Comparison of ENCODE assay signal across 2 cellular contexts in the genomic region with DNA sequence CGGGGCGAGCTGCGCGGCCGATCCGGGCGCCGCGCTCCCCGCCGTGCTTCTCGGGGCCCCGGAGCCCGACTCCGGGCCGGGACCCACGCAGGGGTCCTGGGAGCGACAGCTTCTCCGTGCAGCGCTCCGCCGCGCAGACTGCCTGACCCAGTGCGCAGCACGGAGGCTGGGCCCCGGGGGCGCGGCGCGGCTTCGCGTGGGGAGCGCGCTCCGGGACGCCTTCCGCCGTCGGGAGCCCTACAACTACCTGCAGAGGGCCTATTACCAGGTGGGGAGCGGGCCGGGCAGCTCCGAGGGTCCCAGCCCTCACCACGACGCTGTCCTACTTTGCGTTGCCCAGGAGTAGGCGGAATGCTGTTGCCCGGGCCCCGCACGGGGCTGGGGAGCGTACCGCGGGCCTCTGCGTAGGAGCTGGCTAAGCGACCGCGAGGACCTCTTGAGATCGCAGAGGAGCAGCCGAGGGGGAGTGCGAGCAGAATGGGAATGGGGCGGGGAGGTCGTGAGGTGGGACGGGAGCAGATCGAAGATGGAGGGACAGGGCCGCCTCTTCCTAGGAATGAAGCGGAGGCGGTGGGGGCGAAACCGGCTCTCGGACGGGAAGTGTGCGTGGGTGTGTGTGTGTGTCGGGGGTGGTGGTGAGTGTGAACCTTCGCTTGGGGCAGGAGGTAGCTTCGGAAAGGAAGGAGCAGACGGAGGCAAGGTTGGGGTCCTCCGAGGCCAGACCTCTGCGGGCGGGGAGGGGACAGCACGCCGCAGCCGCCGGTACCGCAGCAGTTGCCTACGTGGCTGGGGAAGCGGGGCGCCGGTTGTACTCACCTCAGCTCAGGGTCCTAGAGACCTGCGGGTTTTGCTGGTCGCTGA.
TF ChIP-seq lines count a peak whose summit lies in the region.

No MANE protein-coding gene starts in this region.

TF ChIP-seq in SK-N-SH treated with all-trans-retinoic acid at 6 μM for 48 hours, 23 proteins besides CTCF, POLR2A, EP300 and RAD21:
- TF ChIP-seq BACH2 (CRISPR knock-in tag; IDR thresholded peaks at IDR 0.05; ENCODE audit: borderline replicate concordance) (no peak), GLIS3 (CRISPR knock-in tag; IDR thresholded peaks at IDR 0.05) (no peak), ESRRG (CRISPR knock-in tag; IDR thresholded peaks at IDR 0.05) (no peak), OSR1 (CRISPR knock-in tag; IDR thresholded peaks at IDR 0.05) (no peak), ZNF8 (CRISPR knock-in tag; IDR thresholded peaks at IDR 0.05) (no peak), CSDC2 (CRISPR knock-in tag; IDR thresholded peaks at IDR 0.05) (no peak), ZNF70 (CRISPR knock-in tag; IDR thresholded peaks at IDR 0.05) (no peak), RARB (CRISPR knock-in tag; IDR thresholded peaks at IDR 0.05) (no peak), ZFP3 (CRISPR knock-in tag; IDR thresholded peaks at IDR 0.05) (no peak), SNAI2 (CRISPR knock-in tag; IDR thresholded peaks at IDR 0.05) (no peak)
- TF ChIP-seq, protein P1, sequence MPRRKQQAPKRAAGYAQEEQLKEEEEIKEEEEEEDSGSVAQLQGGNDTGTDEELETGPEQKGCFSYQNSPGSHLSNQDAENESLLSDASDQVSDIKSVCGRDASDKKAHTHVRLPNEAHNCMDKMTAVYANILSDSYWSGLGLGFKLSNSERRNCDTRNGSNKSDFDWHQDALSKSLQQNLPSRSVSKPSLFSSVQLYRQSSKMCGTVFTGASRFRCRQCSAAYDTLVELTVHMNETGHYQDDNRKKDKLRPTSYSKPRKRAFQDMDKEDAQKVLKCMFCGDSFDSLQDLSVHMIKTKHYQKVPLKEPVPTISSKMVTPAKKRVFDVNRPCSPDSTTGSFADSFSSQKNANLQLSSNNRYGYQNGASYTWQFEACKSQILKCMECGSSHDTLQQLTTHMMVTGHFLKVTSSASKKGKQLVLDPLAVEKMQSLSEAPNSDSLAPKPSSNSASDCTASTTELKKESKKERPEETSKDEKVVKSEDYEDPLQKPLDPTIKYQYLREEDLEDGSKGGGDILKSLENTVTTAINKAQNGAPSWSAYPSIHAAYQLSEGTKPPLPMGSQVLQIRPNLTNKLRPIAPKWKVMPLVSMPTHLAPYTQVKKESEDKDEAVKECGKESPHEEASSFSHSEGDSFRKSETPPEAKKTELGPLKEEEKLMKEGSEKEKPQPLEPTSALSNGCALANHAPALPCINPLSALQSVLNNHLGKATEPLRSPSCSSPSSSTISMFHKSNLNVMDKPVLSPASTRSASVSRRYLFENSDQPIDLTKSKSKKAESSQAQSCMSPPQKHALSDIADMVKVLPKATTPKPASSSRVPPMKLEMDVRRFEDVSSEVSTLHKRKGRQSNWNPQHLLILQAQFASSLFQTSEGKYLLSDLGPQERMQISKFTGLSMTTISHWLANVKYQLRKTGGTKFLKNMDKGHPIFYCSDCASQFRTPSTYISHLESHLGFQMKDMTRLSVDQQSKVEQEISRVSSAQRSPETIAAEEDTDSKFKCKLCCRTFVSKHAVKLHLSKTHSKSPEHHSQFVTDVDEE (CRISPR knock-in tag; IDR thresholded peaks at IDR 0.05) = no peak
- TF ChIP-seq, protein P2, sequence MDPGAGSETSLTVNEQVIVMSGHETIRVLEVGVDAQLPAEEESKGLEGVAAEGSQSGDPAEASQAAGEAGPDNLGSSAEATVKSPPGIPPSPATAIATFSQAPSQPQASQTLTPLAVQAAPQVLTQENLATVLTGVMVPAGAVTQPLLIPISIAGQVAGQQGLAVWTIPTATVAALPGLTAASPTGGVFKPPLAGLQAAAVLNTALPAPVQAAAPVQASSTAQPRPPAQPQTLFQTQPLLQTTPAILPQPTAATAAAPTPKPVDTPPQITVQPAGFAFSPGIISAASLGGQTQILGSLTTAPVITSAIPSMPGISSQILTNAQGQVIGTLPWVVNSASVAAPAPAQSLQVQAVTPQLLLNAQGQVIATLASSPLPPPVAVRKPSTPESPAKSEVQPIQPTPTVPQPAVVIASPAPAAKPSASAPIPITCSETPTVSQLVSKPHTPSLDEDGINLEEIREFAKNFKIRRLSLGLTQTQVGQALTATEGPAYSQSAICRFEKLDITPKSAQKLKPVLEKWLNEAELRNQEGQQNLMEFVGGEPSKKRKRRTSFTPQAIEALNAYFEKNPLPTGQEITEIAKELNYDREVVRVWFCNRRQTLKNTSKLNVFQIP (CRISPR knock-in tag; IDR thresholded peaks at IDR 0.05; ENCODE audit: borderline replicate concordance, low read depth) = no peak
- TF ChIP-seq, protein P3, sequence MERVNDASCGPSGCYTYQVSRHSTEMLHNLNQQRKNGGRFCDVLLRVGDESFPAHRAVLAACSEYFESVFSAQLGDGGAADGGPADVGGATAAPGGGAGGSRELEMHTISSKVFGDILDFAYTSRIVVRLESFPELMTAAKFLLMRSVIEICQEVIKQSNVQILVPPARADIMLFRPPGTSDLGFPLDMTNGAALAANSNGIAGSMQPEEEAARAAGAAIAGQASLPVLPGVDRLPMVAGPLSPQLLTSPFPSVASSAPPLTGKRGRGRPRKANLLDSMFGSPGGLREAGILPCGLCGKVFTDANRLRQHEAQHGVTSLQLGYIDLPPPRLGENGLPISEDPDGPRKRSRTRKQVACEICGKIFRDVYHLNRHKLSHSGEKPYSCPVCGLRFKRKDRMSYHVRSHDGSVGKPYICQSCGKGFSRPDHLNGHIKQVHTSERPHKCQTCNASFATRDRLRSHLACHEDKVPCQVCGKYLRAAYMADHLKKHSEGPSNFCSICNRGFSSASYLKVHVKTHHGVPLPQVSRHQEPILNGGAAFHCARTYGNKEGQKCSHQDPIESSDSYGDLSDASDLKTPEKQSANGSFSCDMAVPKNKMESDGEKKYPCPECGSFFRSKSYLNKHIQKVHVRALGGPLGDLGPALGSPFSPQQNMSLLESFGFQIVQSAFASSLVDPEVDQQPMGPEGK (CRISPR knock-in tag; IDR thresholded peaks at IDR 0.05; ENCODE audit: borderline replicate concordance) = no peak

TF ChIP-seq in GM12878, 131 proteins besides CTCF, POLR2A, EP300 and RAD21 (continues in another document):
- TF ChIP-seq ATF7 (IDR thresholded peaks at IDR 0.05; ENCODE audit: low read depth) (peak; percentile 77), IKZF2 (IDR thresholded peaks at IDR 0.05) (peak; percentile 61 to 71), IKZF1 (conservative IDR thresholded peaks at IDR 0.05) (peak; percentile 66), KDM1A (IDR thresholded peaks at IDR 0.05; ENCODE audit: borderline replicate concordance) (no peak), RELA (IDR thresholded peaks at IDR 0.05; ENCODE audit: borderline replicate concordance, partially characterized antibody) (peak; percentile 7), RUNX3 (IDR thresholded peaks at IDR 0.05; ENCODE audit: low read length) (peak; percentile 44; the same call in 1 of the 2 replicates), BHLHE40 (IDR thresholded peaks at IDR 0.05; ENCODE audit: borderline replicate concordance in 1 of 2, low read depth in 2 of 2, low read length in 1 of 2) (peak in 1 of 2 experiments; percentile 15; a peak in 1 of 4 replicates), NBN (IDR thresholded peaks at IDR 0.05) (peak; percentile 89), ZSCAN29 (IDR thresholded peaks at IDR 0.05) (no peak), SUZ12 (IDR thresholded peaks at IDR 0.05; ENCODE audit: unreplicated experiment) (peak; percentile 37), ZZZ3 (IDR thresholded peaks at IDR 0.05; ENCODE audit: control insufficient read depth, insufficient read length, low read depth) (no peak), ZNF207 (IDR thresholded peaks at IDR 0.05; ENCODE audit: borderline replicate concordance) (no peak), STAT3 (IDR thresholded peaks at IDR 0.05; ENCODE audit: low read depth, low read length) (no peak), CREM (IDR thresholded peaks at IDR 0.05; ENCODE audit: low read depth) (0 out of 2 replicates have a peak, but pooled peaks have one; percentile 15), GATAD2B (conservative IDR thresholded peaks at IDR 0.05; ENCODE audit: low read depth) (peak; percentile 30; the same call in 1 of the 2 replicates), MEF2B (IDR thresholded peaks at IDR 0.05; ENCODE audit: partially characterized antibody, poor library complexity, severe bottlenecking) (peak; percentile 33), YBX1 (IDR thresholded peaks at IDR 0.05) (no peak), SMARCA5 (IDR thresholded peaks at IDR 0.05) (no peak), RAD51 (IDR thresholded peaks at IDR 0.05) (no peak), CHD4 (IDR thresholded peaks at IDR 0.05) (no peak), RB1 (IDR thresholded peaks at IDR 0.05; ENCODE audit: borderline replicate concordance) (no peak), HDGF (IDR thresholded peaks at IDR 0.05) (peak; percentile 92), NR2C1 (IDR thresholded peaks at IDR 0.05) (no peak), PAX5 (IDR thresholded peaks at IDR 0.05; ENCODE audit: borderline replicate concordance, low read depth, low read length) (no peak), BMI1 (IDR thresholded peaks at IDR 0.05; ENCODE audit: borderline replicate concordance) (peak; percentile 45; the same call in 1 of the 2 replicates), CEBPB (IDR thresholded peaks at IDR 0.05; ENCODE audit: borderline replicate concordance in 1 of 2, low read depth in 2 of 2, low read length in 2 of 2) (no peak)
- TF ChIP-seq, protein P4, sequence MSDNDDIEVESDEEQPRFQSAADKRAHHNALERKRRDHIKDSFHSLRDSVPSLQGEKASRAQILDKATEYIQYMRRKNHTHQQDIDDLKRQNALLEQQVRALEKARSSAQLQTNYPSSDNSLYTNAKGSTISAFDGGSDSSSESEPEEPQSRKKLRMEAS (IDR thresholded peaks at IDR 0.05; ENCODE audit: low read depth, low read length) = no peak
- TF ChIP-seq, protein P5, sequence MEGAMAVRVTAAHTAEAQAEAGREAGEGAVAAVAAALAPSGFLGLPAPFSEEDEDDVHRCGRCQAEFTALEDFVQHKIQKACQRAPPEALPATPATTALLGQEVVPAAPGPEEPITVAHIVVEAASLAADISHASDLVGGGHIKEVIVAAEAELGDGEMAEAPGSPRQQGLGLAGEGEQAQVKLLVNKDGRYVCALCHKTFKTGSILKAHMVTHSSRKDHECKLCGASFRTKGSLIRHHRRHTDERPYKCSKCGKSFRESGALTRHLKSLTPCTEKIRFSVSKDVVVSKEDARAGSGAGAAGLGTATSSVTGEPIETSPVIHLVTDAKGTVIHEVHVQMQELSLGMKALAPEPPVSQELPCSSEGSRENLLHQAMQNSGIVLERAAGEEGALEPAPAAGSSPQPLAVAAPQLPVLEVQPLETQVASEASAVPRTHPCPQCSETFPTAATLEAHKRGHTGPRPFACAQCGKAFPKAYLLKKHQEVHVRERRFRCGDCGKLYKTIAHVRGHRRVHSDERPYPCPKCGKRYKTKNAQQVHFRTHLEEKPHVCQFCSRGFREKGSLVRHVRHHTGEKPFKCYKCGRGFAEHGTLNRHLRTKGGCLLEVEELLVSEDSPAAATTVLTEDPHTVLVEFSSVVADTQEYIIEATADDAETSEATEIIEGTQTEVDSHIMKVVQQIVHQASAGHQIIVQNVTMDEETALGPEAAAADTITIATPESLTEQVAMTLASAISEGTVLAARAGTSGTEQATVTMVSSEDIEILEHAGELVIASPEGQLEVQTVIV (IDR thresholded peaks at IDR 0.05; ENCODE audit: borderline replicate concordance, partially characterized antibody) = peak; percentile 26
- TF ChIP-seq, protein P6, sequence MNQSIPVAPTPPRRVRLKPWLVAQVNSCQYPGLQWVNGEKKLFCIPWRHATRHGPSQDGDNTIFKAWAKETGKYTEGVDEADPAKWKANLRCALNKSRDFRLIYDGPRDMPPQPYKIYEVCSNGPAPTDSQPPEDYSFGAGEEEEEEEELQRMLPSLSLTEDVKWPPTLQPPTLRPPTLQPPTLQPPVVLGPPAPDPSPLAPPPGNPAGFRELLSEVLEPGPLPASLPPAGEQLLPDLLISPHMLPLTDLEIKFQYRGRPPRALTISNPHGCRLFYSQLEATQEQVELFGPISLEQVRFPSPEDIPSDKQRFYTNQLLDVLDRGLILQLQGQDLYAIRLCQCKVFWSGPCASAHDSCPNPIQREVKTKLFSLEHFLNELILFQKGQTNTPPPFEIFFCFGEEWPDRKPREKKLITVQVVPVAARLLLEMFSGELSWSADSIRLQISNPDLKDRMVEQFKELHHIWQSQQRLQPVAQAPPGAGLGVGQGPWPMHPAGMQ (IDR thresholded peaks at IDR 0.05; ENCODE audit: borderline replicate concordance) = no peak
- TF ChIP-seq, protein P7, sequence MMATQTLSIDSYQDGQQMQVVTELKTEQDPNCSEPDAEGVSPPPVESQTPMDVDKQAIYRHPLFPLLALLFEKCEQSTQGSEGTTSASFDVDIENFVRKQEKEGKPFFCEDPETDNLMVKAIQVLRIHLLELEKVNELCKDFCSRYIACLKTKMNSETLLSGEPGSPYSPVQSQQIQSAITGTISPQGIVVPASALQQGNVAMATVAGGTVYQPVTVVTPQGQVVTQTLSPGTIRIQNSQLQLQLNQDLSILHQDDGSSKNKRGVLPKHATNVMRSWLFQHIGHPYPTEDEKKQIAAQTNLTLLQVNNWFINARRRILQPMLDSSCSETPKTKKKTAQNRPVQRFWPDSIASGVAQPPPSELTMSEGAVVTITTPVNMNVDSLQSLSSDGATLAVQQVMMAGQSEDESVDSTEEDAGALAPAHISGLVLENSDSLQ (IDR thresholded peaks at IDR 0.05) = 0 out of 2 replicates have a peak, but pooled peaks have one; percentile 10
- TF ChIP-seq, protein P8, sequence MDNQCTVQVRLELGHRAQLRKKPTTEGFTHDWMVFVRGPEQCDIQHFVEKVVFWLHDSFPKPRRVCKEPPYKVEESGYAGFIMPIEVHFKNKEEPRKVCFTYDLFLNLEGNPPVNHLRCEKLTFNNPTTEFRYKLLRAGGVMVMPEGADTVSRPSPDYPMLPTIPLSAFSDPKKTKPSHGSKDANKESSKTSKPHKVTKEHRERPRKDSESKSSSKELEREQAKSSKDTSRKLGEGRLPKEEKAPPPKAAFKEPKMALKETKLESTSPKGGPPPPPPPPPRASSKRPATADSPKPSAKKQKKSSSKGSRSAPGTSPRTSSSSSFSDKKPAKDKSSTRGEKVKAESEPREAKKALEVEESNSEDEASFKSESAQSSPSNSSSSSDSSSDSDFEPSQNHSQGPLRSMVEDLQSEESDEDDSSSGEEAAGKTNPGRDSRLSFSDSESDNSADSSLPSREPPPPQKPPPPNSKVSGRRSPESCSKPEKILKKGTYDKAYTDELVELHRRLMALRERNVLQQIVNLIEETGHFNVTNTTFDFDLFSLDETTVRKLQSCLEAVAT (IDR thresholded peaks at IDR 0.05) = peak; percentile 75
- TF ChIP-seq, protein P9, sequence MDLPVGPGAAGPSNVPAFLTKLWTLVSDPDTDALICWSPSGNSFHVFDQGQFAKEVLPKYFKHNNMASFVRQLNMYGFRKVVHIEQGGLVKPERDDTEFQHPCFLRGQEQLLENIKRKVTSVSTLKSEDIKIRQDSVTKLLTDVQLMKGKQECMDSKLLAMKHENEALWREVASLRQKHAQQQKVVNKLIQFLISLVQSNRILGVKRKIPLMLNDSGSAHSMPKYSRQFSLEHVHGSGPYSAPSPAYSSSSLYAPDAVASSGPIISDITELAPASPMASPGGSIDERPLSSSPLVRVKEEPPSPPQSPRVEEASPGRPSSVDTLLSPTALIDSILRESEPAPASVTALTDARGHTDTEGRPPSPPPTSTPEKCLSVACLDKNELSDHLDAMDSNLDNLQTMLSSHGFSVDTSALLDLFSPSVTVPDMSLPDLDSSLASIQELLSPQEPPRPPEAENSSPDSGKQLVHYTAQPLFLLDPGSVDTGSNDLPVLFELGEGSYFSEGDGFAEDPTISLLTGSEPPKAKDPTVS (IDR thresholded peaks at IDR 0.05; ENCODE audit: low read depth, low read length) = no peak
